30 cellular contexts compared by ENCODE assay signal in genomic region chr14:92005019-92005418, GRCh38. TPM values are rescaled to one million over a fixed set of nuclear protein-coding genes. Genes with fewer than 3 reads are reported as not detected.
A peak's percentile ranks its signal among the peaks of the same experiment; 100 is the strongest.
DNase-seq lines count a peak whose midpoint lies in the region; ATAC-seq, FAIRE-seq and TF ChIP-seq lines count a peak whose summit lies in the region.
"Had no signal": no experiment of that assay in that cellular context is flagged by ENCODE, and none has a peak within 500 bp of the region (broad histone marks: within the 10 kb centered on the region; RNA-seq: fewer than 3 reads in every experiment).

No MANE protein-coding gene starts in this region.

- H2AFZ ChIP-seq in HCT116 (ENCODE audit: low read depth, low read length, poor library complexity, severe bottlenecking), result no peak overlapping the region

- H3K9me3 ChIP-seq in A549 (no peaks in the 10 kb centered on the region), HCT116 (ENCODE audit: control insufficient read depth in 1 of 2, insufficient read depth in 1 of 2, low read depth in 1 of 2, low read length in 2 of 2) (no peaks in the 10 kb centered on the region)
- H3K9me3 ChIP-seq: ascending aorta, mucosa of descending colon, thoracic aorta had no signal

- WGBS in A549 (ENCODE audit: missing lambda C conversion rate), result 94% methylated on average over 5 of the region's 5 CpGs

- no peaks in the 10 kb centered on the region for H3K9me2 ChIP-seq in HCT116 (ENCODE audit: insufficient read depth)

- CTCF ChIA-PET in activated CD4-positive, alpha-beta T cell treated with anti-CD3 and anti-CD28 coated beads, Interleukin-2, amount 10 ng/mL, durations not matched to agents 7 days and 5 days (lab: Charles Lee), result interaction anchor here (0.6 to 1.1 kb wide), 2 partner anchors 16 to 252 kb away, joined by 3 to 4 read pairs; no protein-coding TSS in a partner anchor
- CTCF ChIA-PET in A549 (lab: Yijun Ruan, JAX), result interaction anchor here (1.0 to 2.3 kb wide), 4 partner anchors 8 to 79 kb away, joined by 3 to 11 read pairs (median 4); no protein-coding TSS in a partner anchor
- CTCF ChIA-PET in HCT116 (lab: Charles Lee), result interaction anchor here (1.9 kb wide), 1 partner anchor 8 kb away, joined by 16 read pairs; no protein-coding TSS in a partner anchor

- POLR2A ChIA-PET in activated CD4-positive, alpha-beta T cell treated with anti-CD3 and anti-CD28 coated beads, Interleukin-2, amount 10 ng/mL, durations not matched to agents 7 days and 5 days (lab: Charles Lee), result no interaction called here
- POLR2A ChIA-PET in A549 (lab: Yijun Ruan, JAX), result no interaction called here
- POLR2A ChIA-PET in HCT116 (lab: Charles Lee), result no interaction called here
- POLR2A ChIA-PET in activated naive CD8-positive, alpha-beta T cell treated with anti-CD3 and anti-CD28 coated beads, Interleukin-2, amount 10 ng/mL, durations not matched to agents 7 days and 5 days (lab: Charles Lee), result interaction anchor here (0.6 to 1.9 kb wide), 2 partner anchors 35 to 87 kb away, joined by 6 read pairs; partner anchors contain the start of gene TRIP11

- RAD21 ChIA-PET in HCT116 (lab: Charles Lee; ENCODE audit: low non-redundant PET in 1 of 2, low total read pairs in 2 of 2, uncharacterized antibody in 2 of 2, unreplicated experiment in 2 of 2), result no interaction called here

- H3K4me1 ChIP-seq in A549 (no peaks in the 10 kb centered on the region), HCT116 (ENCODE audit: control insufficient read depth in 1 of 2, insufficient read depth in 2 of 2, low read length in 2 of 2) (no peaks in the 10 kb centered on the region)
- H3K4me1 ChIP-seq: ascending aorta had no signal

- H3K9ac ChIP-seq in HCT116 (ENCODE audit: low read length), result no peak overlapping the region
- H3K9ac ChIP-seq: KMS-11 had no signal

- no peak for TF ChIP-seq EP300 in A549 (IDR thresholded peaks at IDR 0.05)

- H3K4me2 ChIP-seq in A549 (no peak overlapping the region), HCT116 (ENCODE audit: low read length) (no peak overlapping the region)
- H3K4me2 ChIP-seq: KMS-11 had no signal

- TF ChIP-seq POLR2A in A549 (IDR thresholded peaks at IDR 0.05; ENCODE audit: low read length), result no peak
- no peak for TF ChIP-seq POLR2A in HCT116 (IDR thresholded peaks at IDR 0.05; ENCODE audit: borderline replicate concordance, extremely low read depth, insufficient read depth, insufficient read length)

- peaks cover 54% of the 10 kb centered on the region for H3K36me3 Mint-ChIP-seq in activated CD4-positive, alpha-beta T cell treated with anti-CD3 and anti-CD28 coated beads, Interleukin-2, amount 10 ng/mL, durations not matched to agents 7 days and 5 days (ENCODE audit: low read depth)
- H3K36me3 Mint-ChIP-seq in activated naive CD8-positive, alpha-beta T cell treated with anti-CD3 and anti-CD28 coated beads, Interleukin-2, amount 10 ng/mL, durations not matched to agents 7 days and 5 days, result peaks cover 44% of the 10 kb centered on the region

- peak; percentile 59 for FAIRE-seq in A549 (lab: Jason Lieb, UNC)
- FAIRE-seq: A204.1, TTC549 had no signal

- no peaks in the 10 kb centered on the region for H3K27me3 ChIP-seq in HCT116 (ENCODE audit: insufficient read depth, low read length)
- H3K27me3 ChIP-seq: ascending aorta, cardiac muscle cell had no signal

- TSS peak; percentile 20 for BruUV-seq in HCT116 (replicated peaks; lab: Mats Ljungman, UMichigan)

- TF ChIP-seq CTCF in A549 (IDR thresholded peaks at IDR 0.05) (no peak), HCT116 (IDR thresholded peaks at IDR 0.05 in 2 of 3, conservative IDR thresholded peaks at IDR 0.05 in 1 of 3; ENCODE audit: borderline replicate concordance in 1 of 3, insufficient read depth in 1 of 3, low read depth in 2 of 3, low read length in 2 of 3) (no peak)

- no peak for ATAC-seq in A549
- ATAC-seq in HCT116, result no peak
- ATAC-seq in activated naive CD8-positive, alpha-beta T cell treated with anti-CD3 and anti-CD28 coated beads, Interleukin-2, amount 10 ng/mL, durations not matched to agents 7 days and 5 days (ENCODE audit: low read depth), result no peak
- ATAC-seq in left ventricle myocardium superior, result no peak
- no peak for ATAC-seq in HG03139 (IDR thresholded peaks at IDR 0.05; ENCODE audit: unreplicated experiment)
- no peak for ATAC-seq in HG02981 (IDR thresholded peaks at IDR 0.05; ENCODE audit: unreplicated experiment)
- ATAC-seq: activated naive CD4-positive, alpha-beta T cell treated with anti-CD3 and anti-CD28 coated beads, Interleukin-2, amount 50 U/mL, for 72 hours; left cardiac atrium; mucosa of descending colon; PC-3; stimulated activated naive B cell treated with anti-CD40 and anti-IgM and Interleukin-4, amounts not matched to agents 10 μg/mL and 1 μg/mL and 100 μg/mL, for 72 hours had no signal

- TF ChIP-seq RAD21 in A549 (conservative IDR thresholded peaks at IDR 0.05 in 1 of 2, IDR thresholded peaks at IDR 0.05 in 1 of 2) (no peak), HCT116 (IDR thresholded peaks at IDR 0.05; ENCODE audit: low read depth) (no peak)

- peaks cover 11 to 22% of the 10 kb centered on the region in 2 experiments; a peak in 2 of 4 replicates for H3K36me3 ChIP-seq in HCT116 (ENCODE audit: control insufficient read depth in 1 of 2, insufficient read depth in 2 of 2, low read length in 2 of 2)

- no peaks in the 10 kb centered on the region for H4K20me1 ChIP-seq in HCT116 (ENCODE audit: insufficient read depth)

- DNase-seq in activated CD4-positive, alpha-beta T cell treated with anti-CD3 and anti-CD28 coated beads, Interleukin-2, amount 10 ng/mL, durations not matched to agents 7 days and 5 days, result no peak
- no peak for DNase-seq in activated CD4-positive, alpha-beta T cell treated with anti-CD3 and anti-CD28 coated beads for 1 hour
- DNase-seq in A549 (ENCODE audit: low read depth in 1 of 2, low spot score in 1 of 2), result no peak
- no peak for DNase-seq in HCT116 (ENCODE audit: low read depth, low spot score)
- no peak for DNase-seq in activated naive CD8-positive, alpha-beta T cell treated with anti-CD3 and anti-CD28 coated beads, Interleukin-2, amount 10 ng/mL, durations not matched to agents 7 days and 5 days
- DNase-seq in left ventricle myocardium superior, result no peak
- DNase-seq: activated CD4-positive, CD25-positive, alpha-beta regulatory T cell; COR-L47; effector memory CD4-positive, alpha-beta T cell; hypothalamus; left cardiac atrium; MM.1S; mucosa of descending colon; NCI-H2029; NCI-H526 treated with DMSO at 0.1 percent for 48 hours; PC-3; stimulated activated naive B cell treated with anti-CD40 and anti-IgM and Interleukin-4, amounts not matched to agents 10 μg/mL and 1 μg/mL and 100 μg/mL, for 72 hours; T-helper 1 cell had no signal

- H3K79me2 ChIP-seq in HCT116 (ENCODE audit: insufficient read depth, low read length), result no peaks in the 10 kb centered on the region

- no peak overlapping the region for H3K27ac Mint-ChIP-seq in activated CD4-positive, alpha-beta T cell treated with anti-CD3 and anti-CD28 coated beads, Interleukin-2, amount 10 ng/mL, durations not matched to agents 7 days and 5 days
- H3K27ac Mint-ChIP-seq in activated naive CD8-positive, alpha-beta T cell treated with anti-CD3 and anti-CD28 coated beads, Interleukin-2, amount 10 ng/mL, durations not matched to agents 7 days and 5 days, result no peak overlapping the region
- H3K27ac Mint-ChIP-seq: activated naive CD4-positive, alpha-beta T cell treated with anti-CD3 and anti-CD28 coated beads, Interleukin-2, amount 50 U/mL, for 72 hours; nephron; stimulated activated naive B cell treated with anti-CD40 and anti-IgM and Interleukin-4, amounts not matched to agents 10 μg/mL and 1 μg/mL and 100 μg/mL, for 72 hours had no signal

- intact Hi-C loops in HCT116 (cut with micrococcal nuclease) (no loop called here), left ventricle myocardium superior (cut with micrococcal nuclease) (no loop called here)

- H3K4me3 ChIP-seq in A549 (no peak overlapping the region), HCT116 (replicated peaks in 1 of 2; ENCODE audit: low read depth in 1 of 2, low read length in 2 of 2) (no peak overlapping the region)
- H3K4me3 ChIP-seq: ascending aorta, cardiac muscle cell, coronary artery, mucosa of descending colon, thoracic aorta had no signal

- peak overlapping the region; percentile 1 for H3K4me3 Mint-ChIP-seq in activated CD4-positive, alpha-beta T cell treated with anti-CD3 and anti-CD28 coated beads, Interleukin-2, amount 10 ng/mL, durations not matched to agents 7 days and 5 days
- peak overlapping the region; percentile 45 for H3K4me3 Mint-ChIP-seq in activated naive CD8-positive, alpha-beta T cell treated with anti-CD3 and anti-CD28 coated beads, Interleukin-2, amount 10 ng/mL, durations not matched to agents 7 days and 5 days
- H3K4me3 Mint-ChIP-seq: nephron; stimulated activated naive B cell treated with anti-CD40 and anti-IgM and Interleukin-4, amounts not matched to agents 10 μg/mL and 1 μg/mL and 100 μg/mL, for 72 hours had no signal

- peaks cover 29% of the 10 kb centered on the region for H3K4me1 Mint-ChIP-seq in activated CD4-positive, alpha-beta T cell treated with anti-CD3 and anti-CD28 coated beads, Interleukin-2, amount 10 ng/mL, durations not matched to agents 7 days and 5 days
- H3K4me1 Mint-ChIP-seq in activated naive CD8-positive, alpha-beta T cell treated with anti-CD3 and anti-CD28 coated beads, Interleukin-2, amount 10 ng/mL, durations not matched to agents 7 days and 5 days, result peaks cover 19% of the 10 kb centered on the region
- H3K4me1 Mint-ChIP-seq: nephron had no signal

- no peaks in the 10 kb centered on the region for H3K27me3 Mint-ChIP-seq in activated CD4-positive, alpha-beta T cell treated with anti-CD3 and anti-CD28 coated beads, Interleukin-2, amount 10 ng/mL, durations not matched to agents 7 days and 5 days
- no peaks in the 10 kb centered on the region for H3K27me3 Mint-ChIP-seq in activated naive CD8-positive, alpha-beta T cell treated with anti-CD3 and anti-CD28 coated beads, Interleukin-2, amount 10 ng/mL, durations not matched to agents 7 days and 5 days
- H3K27me3 Mint-ChIP-seq: stimulated activated naive B cell treated with anti-CD40 and anti-IgM and Interleukin-4, amounts not matched to agents 10 μg/mL and 1 μg/mL and 100 μg/mL, for 72 hours had no signal

- no peaks in the 10 kb centered on the region for H3K9me3 Mint-ChIP-seq in activated CD4-positive, alpha-beta T cell treated with anti-CD3 and anti-CD28 coated beads, Interleukin-2, amount 10 ng/mL, durations not matched to agents 7 days and 5 days
- H3K9me3 Mint-ChIP-seq in activated naive CD8-positive, alpha-beta T cell treated with anti-CD3 and anti-CD28 coated beads, Interleukin-2, amount 10 ng/mL, durations not matched to agents 7 days and 5 days, result no peaks in the 10 kb centered on the region
- H3K9me3 Mint-ChIP-seq: activated naive CD4-positive, alpha-beta T cell treated with anti-CD3 and anti-CD28 coated beads, Interleukin-2, amount 50 U/mL, for 72 hours; nephron; stimulated activated naive B cell treated with anti-CD40 and anti-IgM and Interleukin-4, amounts not matched to agents 10 μg/mL and 1 μg/mL and 100 μg/mL, for 72 hours had no signal

- H3K27ac ChIP-seq in A549 (no peak overlapping the region), HCT116 (ENCODE audit: low read depth, low read length) (no peak overlapping the region)
- H3K27ac ChIP-seq: ascending aorta, cardiac muscle cell, coronary artery, epithelial cell of prostate, KMS-11, thoracic aorta had no signal

RNA-seq across cellular contexts. Expression of gene TRIP11, which starts 34.8 kb away (rescaled TPM):
- 10 to 100 TPM; 43.6 to 44.7 TPM for total RNA-seq in activated CD4-positive, alpha-beta T cell treated with anti-CD3 and anti-CD28 coated beads, Interleukin-2, amount 10 ng/mL, durations not matched to agents 7 days and 5 days
- polyA plus RNA-seq in A549 (2011; rRNA removed), result 24.5 and 26.8 TPM in 2 replicates
- 3.1 and 3.7 TPM in 2 replicates for polyA plus RNA-seq in A549 (2012; cell fraction: cytosol; rRNA removed)
- polyA plus RNA-seq in A549 (2012; cell fraction: nucleus; rRNA removed), result 1.8 and 2.8 TPM in 2 replicates
- polyA plus RNA-seq in A549 (2017; fragmentation: RNase III; extraction: RNeasy Plus Mini Kit Qiagen cat#74134 plus additional on column Dnase treatment), result 7.8 to 8.0 TPM (median 7.9 TPM) in 3 replicates
- 59.3 and 65.9 TPM in 2 replicates for polyA minus RNA-seq in A549 (2011; rRNA and poly(A)+ RNA removed)
- total RNA-seq in HCT116 (2021; ENCODE audit: unreplicated experiment), result 37.4 TPM
- 6.1 and 6.2 TPM in 2 replicates for polyA plus RNA-seq in HCT116 (2012)
- total RNA-seq in activated naive CD8-positive, alpha-beta T cell treated with anti-CD3 and anti-CD28 coated beads, Interleukin-2, amount 10 ng/mL, durations not matched to agents 7 days and 5 days, result 10 to 100 TPM; 47.9 to 49.7 TPM
- 54.3 TPM for total RNA-seq in left ventricle myocardium superior

RNA-seq across cellular contexts. Expression of gene FBLN5, which starts 57.5 kb away (rescaled TPM):
- 1 to 10 TPM; 3.8 to 4.1 TPM for total RNA-seq in activated CD4-positive, alpha-beta T cell treated with anti-CD3 and anti-CD28 coated beads, Interleukin-2, amount 10 ng/mL, durations not matched to agents 7 days and 5 days
- polyA plus RNA-seq in A549 (2011; rRNA removed) (0.88 and 2.1 TPM in 2 replicates), A549 (2017; fragmentation: RNase III; extraction: RNeasy Plus Mini Kit Qiagen cat#74134 plus additional on column Dnase treatment) (1.3 to 1.8 TPM (median 1.5 TPM) in 3 replicates)
- 0.95 and 1.2 TPM in 2 replicates for polyA plus RNA-seq in A549 (2012; cell fraction: cytosol; rRNA removed)
- 0.88 and 3.0 TPM in 2 replicates for polyA plus RNA-seq in A549 (2012; cell fraction: nucleus; rRNA removed)
- polyA minus RNA-seq in A549 (2011; rRNA and poly(A)+ RNA removed), result 1.5 TPM in 2 replicates
- total RNA-seq in HCT116 (2021; ENCODE audit: unreplicated experiment) (3.3 TPM), left ventricle myocardium superior (61.7 TPM)
- 1.9 and 2.6 TPM in 2 replicates for polyA plus RNA-seq in HCT116 (2012)
- total RNA-seq in activated naive CD8-positive, alpha-beta T cell treated with anti-CD3 and anti-CD28 coated beads, Interleukin-2, amount 10 ng/mL, durations not matched to agents 7 days and 5 days, result 1 to 10 TPM; 2.4 to 3.5 TPM

Comparison
In these comparisons a context has a peak if more than half of its experiments do, and no peak if none do; other contexts are left out.
1. RNA of gene FBLN5, which starts 57.5 kb away (total RNA-seq): 61.7 TPM in left ventricle myocardium superior (single experiment); 3.8 to 4.1 TPM in activated CD4-positive, alpha-beta T cell treated with anti-CD3 and anti-CD28 coated beads, Interleukin-2, amount 10 ng/mL, durations not matched to agents 7 days and 5 days, 2.4 to 3.5 TPM in activated naive CD8-positive, alpha-beta T cell treated with anti-CD3 and anti-CD28 coated beads, Interleukin-2, amount 10 ng/mL, durations not matched to agents 7 days and 5 days and 3.3 TPM in HCT116 (single experiment); every median in the first group is over 10 times any median in the second.